11 cellular contexts compared by ENCODE assay signal in genomic region chr11:2445948-2446551, GRCh38. TPM values are rescaled to one million over a fixed set of nuclear protein-coding genes. Genes with fewer than 3 reads are reported as not detected.
DNase-seq lines count a peak whose midpoint lies in the region; ATAC-seq and TF ChIP-seq lines count a peak whose summit lies in the region.
"Had no signal": no experiment of that assay in that cellular context is flagged by ENCODE, and none has a peak within 500 bp of the region (broad histone marks: within the 10 kb centered on the region; RNA-seq: fewer than 3 reads in every experiment).

No MANE protein-coding gene starts in this region.

- no peak overlapping the region for H3K27ac Mint-ChIP-seq in activated CD8-positive, alpha-beta T cell treated with anti-CD3 and anti-CD28 coated beads for 36 hours
- H3K27ac Mint-ChIP-seq in stimulated activated naive B cell treated with anti-CD40 and anti-IgM and Interleukin-4, amounts not matched to agents 10 μg/mL and 1 μg/mL and 100 μg/mL, for 72 hours: no peak overlapping the region
- H3K27ac Mint-ChIP-seq: nephron progenitor cell had no signal

- no peak overlapping the region for H3K4me3 ChIP-seq in hepatocyte

- no peaks in the 10 kb centered on the region for H3K9me2 ChIP-seq in hepatocyte (replicated peaks; ENCODE audit: insufficient read depth)

- no peak overlapping the region for H3K27ac ChIP-seq in hepatocyte

- peaks cover 33% of the 10 kb centered on the region for H3K27me3 ChIP-seq in hepatocyte

- CTCF ChIA-PET in activated CD8-positive, alpha-beta T cell treated with anti-CD3 and anti-CD28 coated beads for 36 hours (lab: Charles Lee): interaction anchor here (0.9 to 6.9 kb wide), 5 partner anchors 21 to 443 kb away, joined by 3 to 46 read pairs (median 3); no protein-coding TSS in a partner anchor

- no peaks in the 10 kb centered on the region for H3K36me3 Mint-ChIP-seq in activated CD8-positive, alpha-beta T cell treated with anti-CD3 and anti-CD28 coated beads for 36 hours (ENCODE audit: low read depth)
- no peaks in the 10 kb centered on the region for H3K36me3 Mint-ChIP-seq in stimulated activated naive B cell treated with anti-CD40 and anti-IgM and Interleukin-4, amounts not matched to agents 10 μg/mL and 1 μg/mL and 100 μg/mL, for 72 hours

- peaks cover 32% of the 10 kb centered on the region for H3K4me1 Mint-ChIP-seq in activated CD8-positive, alpha-beta T cell treated with anti-CD3 and anti-CD28 coated beads for 36 hours (ENCODE audit: low read depth)
- H3K4me1 Mint-ChIP-seq in stimulated activated naive B cell treated with anti-CD40 and anti-IgM and Interleukin-4, amounts not matched to agents 10 μg/mL and 1 μg/mL and 100 μg/mL, for 72 hours: peaks cover 20 to 30% of the 10 kb centered on the region in 2 donors

- no peak overlapping the region for H2AFZ ChIP-seq in hepatocyte

- 64% methylated on average over 16 of the region's 16 CpGs for WGBS in hepatocyte (ENCODE audit: low lambda C conversion rate, missing lambda C conversion rate)

- H3K36me3 ChIP-seq in hepatocyte (replicated peaks; ENCODE audit: insufficient read depth, low read depth): no peaks in the 10 kb centered on the region

- DNase-seq in NCI-H748 (lab: John Stamatoyannopoulos, UW; ENCODE audit: unreplicated experiment) (peak; percentile 60), NCI-H748 treated with DMSO at 0.1 percent for 48 hours (lab: John Stamatoyannopoulos, UW) (no peak), hepatocyte (ENCODE audit: low spot score) (no peak), NCI-H2196 (lab: John Stamatoyannopoulos, UW; ENCODE audit: unreplicated experiment) (no peak), CD1c-positive myeloid dendritic cell (ENCODE audit: extremely low spot score) (no peak)
- DNase-seq in activated CD8-positive, alpha-beta T cell treated with anti-CD3 and anti-CD28 coated beads for 36 hours: no peak
- DNase-seq in stimulated activated naive B cell treated with anti-CD40 and anti-IgM and Interleukin-4, amounts not matched to agents 10 μg/mL and 1 μg/mL and 100 μg/mL, for 72 hours: no peak
- DNase-seq: NCI-H2107, nephron progenitor cell had no signal

- ATAC-seq in activated CD8-positive, alpha-beta T cell treated with anti-CD3 and anti-CD28 coated beads for 36 hours: no peak
- ATAC-seq in stimulated activated naive B cell treated with anti-CD40 and anti-IgM and Interleukin-4, amounts not matched to agents 10 μg/mL and 1 μg/mL and 100 μg/mL, for 72 hours (replicated peaks): no peak
- ATAC-seq in HG03469 (IDR thresholded peaks at IDR 0.05; ENCODE audit: unreplicated experiment): no peak

- no peaks in the 10 kb centered on the region for H3K9me3 Mint-ChIP-seq in activated CD8-positive, alpha-beta T cell treated with anti-CD3 and anti-CD28 coated beads for 36 hours
- H3K9me3 Mint-ChIP-seq in stimulated activated naive B cell treated with anti-CD40 and anti-IgM and Interleukin-4, amounts not matched to agents 10 μg/mL and 1 μg/mL and 100 μg/mL, for 72 hours: no peaks in the 10 kb centered on the region

- H3K4me1 ChIP-seq in hepatocyte (ENCODE audit: insufficient read depth): no peaks in the 10 kb centered on the region

- H3K27me3 Mint-ChIP-seq in activated CD8-positive, alpha-beta T cell treated with anti-CD3 and anti-CD28 coated beads for 36 hours: no peaks in the 10 kb centered on the region
- peaks cover 0 to 6% of the 10 kb centered on the region in 2 donors for H3K27me3 Mint-ChIP-seq in stimulated activated naive B cell treated with anti-CD40 and anti-IgM and Interleukin-4, amounts not matched to agents 10 μg/mL and 1 μg/mL and 100 μg/mL, for 72 hours

- peak overlapping the region; percentile 81 for H3K4me2 ChIP-seq in hepatocyte

- intact Hi-C loops in activated CD8-positive, alpha-beta T cell treated with anti-CD3 and anti-CD28 coated beads for 36 hours (cut with micrococcal nuclease): no loop called here

- peak overlapping the region; percentile 91 for H3K4me3 Mint-ChIP-seq in activated CD8-positive, alpha-beta T cell treated with anti-CD3 and anti-CD28 coated beads for 36 hours
- H3K4me3 Mint-ChIP-seq in stimulated activated naive B cell treated with anti-CD40 and anti-IgM and Interleukin-4, amounts not matched to agents 10 μg/mL and 1 μg/mL and 100 μg/mL, for 72 hours: peak overlapping the region; percentile 90 to 91

- H3K9me3 ChIP-seq in hepatocyte (ENCODE audit: low read depth): no peaks in the 10 kb centered on the region

- H4K20me1 ChIP-seq in hepatocyte (ENCODE audit: insufficient read depth, poor library complexity, severe bottlenecking): no peaks in the 10 kb centered on the region

- H3K79me2 ChIP-seq in hepatocyte: no peaks in the 10 kb centered on the region

- POLR2A ChIA-PET in activated CD8-positive, alpha-beta T cell treated with anti-CD3 and anti-CD28 coated beads for 36 hours (lab: Charles Lee): interaction anchor here (1.1 kb wide), 1 partner anchor 22 kb away, joined by 3 read pairs; no protein-coding TSS in a partner anchor

- TF ChIP-seq CTCF in activated CD8-positive, alpha-beta T cell treated with anti-CD3 and anti-CD28 coated beads for 36 hours (IDR thresholded peaks at IDR 0.05): no peak
- TF ChIP-seq CTCF in hepatocyte (IDR thresholded peaks at IDR 0.05; ENCODE audit: poor library complexity): no peak

RNA-seq across cellular contexts. Expression of gene KCNQ1, which starts 1.2 kb away (rescaled TPM):
- total RNA-seq in activated CD8-positive, alpha-beta T cell treated with anti-CD3 and anti-CD28 coated beads for 36 hours: 1 to 10 TPM; 8.7 to 9.5 TPM
- total RNA-seq in hepatocyte: 1.8 and 4.0 TPM in 2 replicates
- polyA plus RNA-seq in hepatocyte: 4.9 and 6.4 TPM in 2 replicates

RNA-seq across cellular contexts. Expression of gene TRPM5, which starts 1.7 kb away (rescaled TPM):
- total RNA-seq in activated CD8-positive, alpha-beta T cell treated with anti-CD3 and anti-CD28 coated beads for 36 hours: not detected
- total RNA-seq in hepatocyte: 0.07 and 0.32 TPM in 2 replicates
- 0.13 and 0.36 TPM in 2 replicates for polyA plus RNA-seq in hepatocyte
- total RNA-seq: frontal cortex had no signal

RNA-seq across cellular contexts. Expression of gene TSSC4, which starts 45.5 kb away (rescaled TPM):
- 10 to 100 TPM; 36.2 to 38.9 TPM for total RNA-seq in activated CD8-positive, alpha-beta T cell treated with anti-CD3 and anti-CD28 coated beads for 36 hours
- 31.4 and 33.8 TPM in 2 replicates for total RNA-seq in hepatocyte
- polyA plus RNA-seq in hepatocyte: 68.5 and 85.4 TPM in 2 replicates
